23 cellular contexts compared by ENCODE assay signal in genomic region chr9:38484076-38484637, GRCh38. TPM values are rescaled to one million over a fixed set of nuclear protein-coding genes. Genes with fewer than 3 reads are reported as not detected.
DNase-seq lines count a peak whose midpoint lies in the region; TF ChIP-seq lines count a peak whose summit lies in the region.
"Had no signal": no experiment of that assay in that cellular context is flagged by ENCODE, and none has a peak within 500 bp of the region (broad histone marks: within the 10 kb centered on the region; RNA-seq: fewer than 3 reads in every experiment).

No MANE protein-coding gene starts in this region.

- peak overlapping the region; percentile 31 for H3K4me2 ChIP-seq in hepatocyte
- H3K4me2 ChIP-seq: A549, BLaER1 had no signal

- TF ChIP-seq POLR2A in esophagus squamous epithelium (IDR thresholded peaks at IDR 0.05), result no peak

- H3K9ac ChIP-seq in ES-I3 (ENCODE audit: low read depth, low read length), result peak overlapping the region; percentile 32
- no peak overlapping the region for H3K9ac ChIP-seq in HUES6 (ENCODE audit: low read length)
- H3K9ac ChIP-seq: BLaER1 had no signal

- H3K27ac ChIP-seq in HUES6 (ENCODE audit: low read depth, low read length) (peak overlapping the region; percentile 66), VCaP (peak overlapping the region; percentile 57; the same call in 1 of the 2 replicates), hepatocyte (no peak overlapping the region), esophagus squamous epithelium (no peak overlapping the region)
- H3K27ac ChIP-seq: A549, BLaER1 had no signal

- no peaks in the 10 kb centered on the region for H3K79me2 ChIP-seq in hepatocyte

- H2AFZ ChIP-seq in hepatocyte, result no peak overlapping the region

- intact Hi-C loops in esophagus squamous epithelium (cut with DNase I), result no loop called here

- H3K4me1 ChIP-seq in ES-I3 (ENCODE audit: insufficient read depth, low read length) (peaks cover 20% of the 10 kb centered on the region), HUES6 (ENCODE audit: control insufficient read depth, insufficient read depth, low read length) (peaks cover 37% of the 10 kb centered on the region), hepatocyte (ENCODE audit: insufficient read depth) (peaks cover 11% of the 10 kb centered on the region), esophagus squamous epithelium (peaks cover 0 to 7% (median 0%) of the 10 kb centered on the region in 3 donors)
- H3K4me1 ChIP-seq: A549, BLaER1, HAP-1 had no signal

- H3K36me3 ChIP-seq in ES-I3 (ENCODE audit: insufficient read depth, low read length), result no peaks in the 10 kb centered on the region
- no peaks in the 10 kb centered on the region for H3K36me3 ChIP-seq in HUES6 (ENCODE audit: control insufficient read depth, insufficient read depth, low read length)
- no peaks in the 10 kb centered on the region for H3K36me3 ChIP-seq in hepatocyte (replicated peaks; ENCODE audit: insufficient read depth, low read depth)
- H3K36me3 ChIP-seq in esophagus squamous epithelium, result no peaks in the 10 kb centered on the region
- H3K36me3 ChIP-seq: BLaER1, HAP-1, MG63 had no signal

- H3K27me3 ChIP-seq in HUES6 (ENCODE audit: control insufficient read depth, insufficient read depth, low read length) (no peaks in the 10 kb centered on the region), hepatocyte (no peaks in the 10 kb centered on the region), esophagus squamous epithelium (peaks cover 0 to 9% (median 0%) of the 10 kb centered on the region in 4 donors)
- H3K27me3 ChIP-seq: BLaER1, MG63 had no signal

- H3K4me3 ChIP-seq in HUES6 (ENCODE audit: low read depth, low read length) (no peak overlapping the region), hepatocyte (no peak overlapping the region), esophagus squamous epithelium (no peak overlapping the region)
- H3K4me3 ChIP-seq: A549, BLaER1, HAP-1, MG63 had no signal

- no peaks in the 10 kb centered on the region for H3K9me3 ChIP-seq in ES-I3 (ENCODE audit: control insufficient read depth, insufficient read depth, low read length)
- no peaks in the 10 kb centered on the region for H3K9me3 ChIP-seq in HUES6 (ENCODE audit: control insufficient read depth, insufficient read depth, low read depth, low read length)
- no peaks in the 10 kb centered on the region for H3K9me3 ChIP-seq in hepatocyte (ENCODE audit: low read depth)
- H3K9me3 ChIP-seq in esophagus squamous epithelium, result no peaks in the 10 kb centered on the region
- H3K9me3 ChIP-seq: A549, HAP-1, MG63 had no signal

- WGBS in hepatocyte (ENCODE audit: low lambda C conversion rate, missing lambda C conversion rate), result 57% methylated on average over 2 of the region's 2 CpGs
- WGBS in esophagus squamous epithelium, 2 donors, result 62 to 72% methylated on average over 2 of the region's 2 CpGs

- H4K20me1 ChIP-seq in hepatocyte (ENCODE audit: insufficient read depth, poor library complexity, severe bottlenecking), result no peaks in the 10 kb centered on the region
- H4K20me1 ChIP-seq: BLaER1 had no signal

- DNase-seq in hepatocyte (ENCODE audit: low spot score) (no peak), esophagus squamous epithelium (lab: John Stamatoyannopoulos, UW) (no peak), 8988T (no peak), SKM-1 treated with dmso at 0.1 percent for 144 hours (lab: John Stamatoyannopoulos, UW; ENCODE audit: unreplicated experiment) (no peak), NCI-H748 treated with DMSO at 0.1 percent for 48 hours (lab: John Stamatoyannopoulos, UW) (no peak)
- DNase-seq: Calu3; CD4-positive, alpha-beta memory T cell; Kasumi-1; MG63; NCI-H1048; NCI-H146; NCI-H526; NK-92 treated with Interleukin-12 subunit alpha and Interleukin-12 subunit beta, amount 100 ng/mL, for 24 hours; SW 1271 had no signal

- H3K9me2 ChIP-seq in hepatocyte (replicated peaks; ENCODE audit: insufficient read depth), result no peaks in the 10 kb centered on the region

- TF ChIP-seq CTCF in VCaP (conservative IDR thresholded peaks at IDR 0.05) (no peak), hepatocyte (IDR thresholded peaks at IDR 0.05; ENCODE audit: poor library complexity) (no peak), esophagus squamous epithelium (IDR thresholded peaks at IDR 0.05) (no peak)

RNA-seq across cellular contexts. Expression of gene IGFBPL1, which starts 59.9 kb away (rescaled TPM):
- total RNA-seq in hepatocyte (4.0 and 9.8 TPM in 2 replicates), esophagus squamous epithelium (not detected)
- 2.5 and 6.4 TPM in 2 replicates for polyA plus RNA-seq in hepatocyte
- total RNA-seq: CD4-positive, alpha-beta memory T cell; OCI-LY7; Right ventricle myocardium inferior had no signal
- polyA plus RNA-seq: CD4-positive, alpha-beta memory T cell; IgD-negative memory B cell had no signal

Comparison
In these comparisons a context has a peak if more than half of its experiments do, and no peak if none do; other contexts are left out.
1. H3K27ac ChIP-seq: peak in HUES6 (single experiment) and VCaP (single experiment); none in hepatocyte (single experiment) and esophagus squamous epithelium (0 of 4).